32 cellular contexts compared by ENCODE assay signal in genomic region chr4:3845744-3846429, GRCh38.
"Had no signal": no experiment of that assay in that cellular context is flagged by ENCODE, and none has a peak within 500 bp of the region (broad histone marks: within the 10 kb centered on the region; RNA-seq: fewer than 3 reads in every experiment).

No MANE protein-coding gene starts in this region.

- H3K4me3 ChIP-seq: esophagus squamous epithelium, gastroesophageal sphincter had no signal

- H3K4me1 Mint-ChIP-seq: activated B cell treated with CpG ODN at 0.5 μM for 24 hours; activated T-helper 17 cell treated with anti-CD3 and anti-CD28 coated beads, Interleukin-2, amount 50 U/mL, for 72 hours; central memory CD8-positive, alpha-beta T cell; T-cell had no signal

- H3K4me1 ChIP-seq: esophagus squamous epithelium, gastroesophageal sphincter had no signal

- H3K27ac ChIP-seq: brain microvascular endothelial cell, epithelial cell of prostate, esophagus squamous epithelium, gastroesophageal sphincter had no signal

- H3K27me3 ChIP-seq: brain microvascular endothelial cell had no signal

- H3K27ac Mint-ChIP-seq: activated B cell treated with CpG ODN at 0.5 μM for 24 hours; activated CD8-positive, alpha-beta T cell treated with anti-CD3 and anti-CD28 coated beads for 36 hours; activated naive CD8-positive, alpha-beta T cell; activated T-helper 17 cell treated with anti-CD3 and anti-CD28 coated beads, Interleukin-2, amount 50 U/mL, for 72 hours; effector memory CD8-positive, alpha-beta T cell; T-cell; T-helper 1 cell treated with Interleukin-12 subunit alpha and Interleukin-12 subunit beta and Interleukin-4 antibody, amounts not matched to agents 30 μg/mL and 1 μg/mL, for 36 hours; T-helper 2 cell treated with Interferon-gamma antibody and Interleukin-4, amounts not matched to agents 5 μg/mL and 100 μg/mL, for 36 hours had no signal

- H3K36me3 ChIP-seq: brain microvascular endothelial cell, esophagus squamous epithelium, gastroesophageal sphincter, WERI-Rb-1 had no signal

- H3K4me3 Mint-ChIP-seq: activated B cell treated with CpG ODN at 0.5 μM for 24 hours; activated CD8-positive, alpha-beta T cell treated with anti-CD3 and anti-CD28 coated beads for 36 hours; activated naive CD8-positive, alpha-beta T cell; activated T-cell treated with anti-CD3 and anti-CD28 coated beads, Interleukin-2, amount 50 U/mL, for 4 hours; activated T-helper 17 cell treated with anti-CD3 and anti-CD28 coated beads, Interleukin-2, amount 50 U/mL, for 72 hours; central memory CD8-positive, alpha-beta T cell; effector memory CD8-positive, alpha-beta T cell; T-cell; T-helper 1 cell treated with Interleukin-12 subunit alpha and Interleukin-12 subunit beta and Interleukin-4 antibody, amounts not matched to agents 30 μg/mL and 1 μg/mL, for 36 hours; T-helper 2 cell treated with Interferon-gamma antibody and Interleukin-4, amounts not matched to agents 5 μg/mL and 100 μg/mL, for 36 hours had no signal

- ATAC-seq: activated CD4-positive, CD25-positive, alpha-beta regulatory T cell treated with anti-CD3 and anti-CD28 coated beads, Interleukin-2, amount 50 U/mL, for 24 hours; activated CD8-positive, alpha-beta T cell treated with anti-CD3 and anti-CD28 coated beads for 36 hours; activated T-cell treated with anti-CD3 and anti-CD28 coated beads, Interleukin-2, amount 50 U/mL, for 4 hours; activated T-helper 17 cell treated with anti-CD3 and anti-CD28 coated beads, Interleukin-2, amount 50 U/mL, for 72 hours; effector memory CD8-positive, alpha-beta T cell; gastroesophageal sphincter; T-cell had no signal

- H3K36me3 Mint-ChIP-seq: activated naive CD8-positive, alpha-beta T cell; T-cell had no signal

- DNase-seq: activated B cell treated with CpG ODN at 0.5 μM for 24 hours; activated CD4-positive, alpha-beta T cell treated with anti-CD3 and anti-CD28 coated beads for 48 hours; activated CD4-positive, alpha-beta T cell treated with anti-CD3 and anti-CD28 coated beads, Interleukin-2, amount 50 U/mL, for 1 hour; activated CD4-positive, alpha-beta T cell treated with anti-CD3 and anti-CD28 coated beads, Interleukin-2, amount 50 U/mL, for 48 hours; activated CD8-positive, alpha-beta memory T cell treated with anti-CD3 and anti-CD28 coated beads for 24 hours; activated CD8-positive, alpha-beta T cell treated with anti-CD3 and anti-CD28 coated beads for 36 hours; activated effector memory CD4-positive, alpha-beta T cell treated with Interleukin-2 at 50 U/mL for 16 hours; activated gamma-delta T cell treated with Interleukin-2 at 50 U/mL for 16 hours; activated naive CD4-positive, alpha-beta T cell treated with anti-CD3 and anti-CD28 coated beads, Interleukin-2, amount 50 U/mL, for 16 hours; activated naive CD4-positive, alpha-beta T cell treated with Interleukin-2 at 50 U/mL for 16 hours; activated T-cell treated with anti-CD3 and anti-CD28 coated beads, Interleukin-2, amount 50 U/mL, for 4 hours; amniotic stem cell; anterior cingulate cortex; brain microvascular endothelial cell; cortex of kidney; dermis blood vessel endothelial cell; effector CD4-positive, alpha-beta T cell; effector memory CD8-positive, alpha-beta T cell; esophagus squamous epithelium; foreskin melanocyte; SW 1271; T-cell; T1000; WERI-Rb-1 had no signal

- H3K9me3 Mint-ChIP-seq: activated T-helper 17 cell treated with anti-CD3 and anti-CD28 coated beads, Interleukin-2, amount 50 U/mL, for 72 hours; T-helper 1 cell treated with Interleukin-12 subunit alpha and Interleukin-12 subunit beta and Interleukin-4 antibody, amounts not matched to agents 30 μg/mL and 1 μg/mL, for 36 hours; T-helper 2 cell treated with Interferon-gamma antibody and Interleukin-4, amounts not matched to agents 5 μg/mL and 100 μg/mL, for 36 hours had no signal
